1 cellular context compared by ENCODE assay signal in the genomic region with DNA sequence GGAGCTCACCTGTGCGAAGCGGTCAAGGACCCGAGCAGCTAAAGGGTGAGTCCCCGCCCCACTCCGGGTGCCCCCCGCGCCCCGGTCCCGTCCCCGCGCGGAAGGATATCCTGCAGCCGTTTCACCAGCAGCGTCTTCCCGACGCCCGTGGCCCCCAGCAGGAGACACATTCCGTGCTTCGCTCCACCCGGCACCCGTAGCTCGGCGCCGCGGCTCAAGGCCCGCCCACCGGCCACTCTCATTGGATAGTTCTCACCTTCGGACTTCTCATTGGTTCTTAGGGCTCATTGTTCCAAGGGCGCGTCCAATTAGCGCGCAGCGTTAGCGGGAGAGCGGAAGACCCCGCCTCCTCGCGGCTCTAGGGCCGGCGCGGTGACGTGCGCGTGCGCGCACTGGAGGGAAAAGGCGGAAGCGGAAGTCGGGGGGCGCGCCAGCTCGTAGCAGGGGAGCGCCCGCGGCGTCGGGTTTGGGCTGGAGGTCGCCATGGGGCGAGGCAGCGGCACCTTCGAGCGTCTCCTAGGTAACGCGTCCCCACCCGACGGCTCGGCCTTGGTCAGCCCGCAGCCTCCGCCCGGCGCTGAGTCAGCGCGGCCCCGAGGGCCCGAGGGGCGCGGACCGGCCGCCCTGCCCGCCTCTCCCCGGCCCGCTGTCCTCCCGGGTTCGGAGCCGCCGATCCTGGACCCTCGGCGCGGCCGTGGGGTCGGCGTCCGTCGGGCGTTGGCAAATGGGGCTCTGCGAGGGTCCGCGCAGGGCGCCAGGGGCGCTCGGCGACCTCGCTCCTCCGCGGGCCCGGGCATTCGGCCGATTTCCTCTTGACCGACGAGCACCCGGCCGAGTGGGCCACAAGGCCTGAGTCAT.
A peak's percentile ranks its signal among the peaks of the same experiment; 100 is the strongest.
TF ChIP-seq lines count a peak whose summit lies in the region.

A gene with protein sequence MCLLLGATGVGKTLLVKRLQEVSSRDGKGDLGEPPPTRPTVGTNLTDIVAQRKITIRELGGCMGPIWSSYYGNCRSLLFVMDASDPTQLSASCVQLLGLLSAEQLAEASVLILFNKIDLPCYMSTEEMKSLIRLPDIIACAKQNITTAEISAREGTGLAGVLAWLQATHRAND (minus strand): TSS at position 214 of the 858 bp plus-strand sequence. CDS start 44 bp downstream, at position 170.
A gene with protein sequence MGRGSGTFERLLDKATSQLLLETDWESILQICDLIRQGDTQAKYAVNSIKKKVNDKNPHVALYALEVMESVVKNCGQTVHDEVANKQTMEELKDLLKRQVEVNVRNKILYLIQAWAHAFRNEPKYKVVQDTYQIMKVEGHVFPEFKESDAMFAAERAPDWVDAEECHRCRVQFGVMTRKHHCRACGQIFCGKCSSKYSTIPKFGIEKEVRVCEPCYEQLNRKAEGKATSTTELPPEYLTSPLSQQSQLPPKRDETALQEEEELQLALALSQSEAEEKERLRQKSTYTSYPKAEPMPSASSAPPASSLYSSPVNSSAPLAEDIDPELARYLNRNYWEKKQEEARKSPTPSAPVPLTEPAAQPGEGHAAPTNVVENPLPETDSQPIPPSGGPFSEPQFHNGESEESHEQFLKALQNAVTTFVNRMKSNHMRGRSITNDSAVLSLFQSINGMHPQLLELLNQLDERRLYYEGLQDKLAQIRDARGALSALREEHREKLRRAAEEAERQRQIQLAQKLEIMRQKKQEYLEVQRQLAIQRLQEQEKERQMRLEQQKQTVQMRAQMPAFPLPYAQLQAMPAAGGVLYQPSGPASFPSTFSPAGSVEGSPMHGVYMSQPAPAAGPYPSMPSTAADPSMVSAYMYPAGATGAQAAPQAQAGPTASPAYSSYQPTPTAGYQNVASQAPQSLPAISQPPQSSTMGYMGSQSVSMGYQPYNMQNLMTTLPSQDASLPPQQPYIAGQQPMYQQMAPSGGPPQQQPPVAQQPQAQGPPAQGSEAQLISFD (plus strand): TSS at position 428 of the 858 bp plus-strand sequence. CDS start 56 bp downstream, at position 484.

TF ChIP-seq in HepG2, 621 proteins besides CTCF, POLR2A, EP300 and RAD21 (continued from another document and continues in another):
- TF ChIP-seq, protein P1, sequence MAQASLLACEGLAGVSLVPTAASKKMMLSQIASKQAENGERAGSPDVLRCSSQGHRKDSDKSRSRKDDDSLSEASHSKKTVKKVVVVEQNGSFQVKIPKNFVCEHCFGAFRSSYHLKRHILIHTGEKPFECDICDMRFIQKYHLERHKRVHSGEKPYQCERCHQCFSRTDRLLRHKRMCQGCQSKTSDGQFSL (CRISPR knock-in tag; IDR thresholded peaks at IDR 0.05): no peak
- TF ChIP-seq ZBTB38 (CRISPR knock-in tag; IDR thresholded peaks at IDR 0.05): no peak
- TF ChIP-seq FOSL1 (CRISPR knock-in tag; IDR thresholded peaks at IDR 0.05; ENCODE audit: borderline replicate concordance): peak; percentile 43; the same call in 1 of the 2 replicates
- TF ChIP-seq, protein P2, sequence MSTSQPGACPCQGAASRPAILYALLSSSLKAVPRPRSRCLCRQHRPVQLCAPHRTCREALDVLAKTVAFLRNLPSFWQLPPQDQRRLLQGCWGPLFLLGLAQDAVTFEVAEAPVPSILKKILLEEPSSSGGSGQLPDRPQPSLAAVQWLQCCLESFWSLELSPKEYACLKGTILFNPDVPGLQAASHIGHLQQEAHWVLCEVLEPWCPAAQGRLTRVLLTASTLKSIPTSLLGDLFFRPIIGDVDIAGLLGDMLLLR (CRISPR knock-in tag; IDR thresholded peaks at IDR 0.05): 0 out of 2 replicates have a peak, but pooled peaks have one; percentile 37
- no peak for TF ChIP-seq ZKSCAN1 (IDR thresholded peaks at IDR 0.05; ENCODE audit: low read length)
- peak; percentile 50; the same call in 1 of the 2 replicates for TF ChIP-seq FOXC1 (CRISPR knock-in tag; IDR thresholded peaks at IDR 0.05; ENCODE audit: borderline replicate concordance)
- peak; percentile 63 for TF ChIP-seq ZNF883 (CRISPR knock-in tag; IDR thresholded peaks at IDR 0.05; ENCODE audit: not compliant biosample characterization)
- TF ChIP-seq ZNF878 (CRISPR knock-in tag; IDR thresholded peaks at IDR 0.05): no peak
- TF ChIP-seq SOX6 (IDR thresholded peaks at IDR 0.05): no peak
- peak; percentile 84 for TF ChIP-seq SOX6 (CRISPR knock-in tag; IDR thresholded peaks at IDR 0.05)
- TF ChIP-seq ZNF547 (CRISPR knock-in tag; IDR thresholded peaks at IDR 0.05): no peak
- no peak for TF ChIP-seq HNRNPUL1 (IDR thresholded peaks at IDR 0.05; ENCODE audit: low read depth, low read length)
- TF ChIP-seq TBL1XR1 (IDR thresholded peaks at IDR 0.05; ENCODE audit: borderline replicate concordance, low read length, partially characterized antibody): no peak
- TF ChIP-seq HMGA1 (CRISPR knock-in tag; conservative IDR thresholded peaks at IDR 0.05): no peak
- TF ChIP-seq ZNF251 (CRISPR knock-in tag; IDR thresholded peaks at IDR 0.05): 0 out of 2 replicates have a peak, but pooled peaks have one; percentile 28
- TF ChIP-seq ELF1 (CRISPR knock-in tag; IDR thresholded peaks at IDR 0.05): peak; percentile 99
- TF ChIP-seq, protein P3, sequence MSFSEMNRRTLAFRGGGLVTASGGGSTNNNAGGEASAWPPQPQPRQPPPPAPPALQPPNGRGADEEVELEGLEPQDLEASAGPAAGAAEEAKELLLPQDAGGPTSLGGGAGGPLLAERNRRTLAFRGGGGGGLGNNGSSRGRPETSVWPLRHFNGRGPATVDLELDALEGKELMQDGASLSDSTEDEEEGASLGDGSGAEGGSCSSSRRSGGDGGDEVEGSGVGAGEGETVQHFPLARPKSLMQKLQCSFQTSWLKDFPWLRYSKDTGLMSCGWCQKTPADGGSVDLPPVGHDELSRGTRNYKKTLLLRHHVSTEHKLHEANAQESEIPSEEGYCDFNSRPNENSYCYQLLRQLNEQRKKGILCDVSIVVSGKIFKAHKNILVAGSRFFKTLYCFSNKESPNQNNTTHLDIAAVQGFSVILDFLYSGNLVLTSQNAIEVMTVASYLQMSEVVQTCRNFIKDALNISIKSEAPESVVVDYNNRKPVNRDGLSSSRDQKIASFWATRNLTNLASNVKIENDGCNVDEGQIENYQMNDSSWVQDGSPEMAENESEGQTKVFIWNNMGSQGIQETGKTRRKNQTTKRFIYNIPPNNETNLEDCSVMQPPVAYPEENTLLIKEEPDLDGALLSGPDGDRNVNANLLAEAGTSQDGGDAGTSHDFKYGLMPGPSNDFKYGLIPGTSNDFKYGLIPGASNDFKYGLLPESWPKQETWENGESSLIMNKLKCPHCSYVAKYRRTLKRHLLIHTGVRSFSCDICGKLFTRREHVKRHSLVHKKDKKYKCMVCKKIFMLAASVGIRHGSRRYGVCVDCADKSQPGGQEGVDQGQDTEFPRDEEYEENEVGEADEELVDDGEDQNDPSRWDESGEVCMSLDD (CRISPR knock-in tag; IDR thresholded peaks at IDR 0.05; ENCODE audit: borderline replicate concordance): peak; percentile 41; the same call in 1 of the 2 replicates
- TF ChIP-seq ZMYM2 (CRISPR knock-in tag; IDR thresholded peaks at IDR 0.05): no peak
- no peak for TF ChIP-seq ZNF781 (CRISPR knock-in tag; IDR thresholded peaks at IDR 0.05; ENCODE audit: borderline replicate concordance, not compliant biosample characterization)
- TF ChIP-seq, protein P4, sequence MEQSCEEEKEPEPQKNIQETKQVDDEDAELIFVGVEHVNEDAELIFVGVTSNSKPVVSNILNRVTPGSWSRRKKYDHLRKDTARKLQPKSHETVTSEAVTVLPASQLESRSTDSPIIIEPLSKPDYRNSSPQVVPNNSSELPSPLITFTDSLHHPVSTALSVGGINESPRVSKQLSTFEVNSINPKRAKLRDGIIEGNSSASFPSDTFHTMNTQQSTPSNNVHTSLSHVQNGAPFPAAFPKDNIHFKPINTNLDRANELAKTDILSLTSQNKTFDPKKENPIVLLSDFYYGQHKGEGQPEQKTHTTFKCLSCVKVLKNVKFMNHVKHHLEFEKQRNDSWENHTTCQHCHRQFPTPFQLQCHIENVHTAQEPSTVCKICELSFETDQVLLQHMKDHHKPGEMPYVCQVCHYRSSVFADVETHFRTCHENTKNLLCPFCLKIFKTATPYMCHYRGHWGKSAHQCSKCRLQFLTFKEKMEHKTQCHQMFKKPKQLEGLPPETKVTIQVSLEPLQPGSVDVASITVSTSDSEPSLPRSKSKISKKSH (CRISPR knock-in tag; IDR thresholded peaks at IDR 0.05; ENCODE audit: borderline replicate concordance): no peak; the same call in 1 of the 2 replicates
- TF ChIP-seq DPF2 (CRISPR knock-in tag; IDR thresholded peaks at IDR 0.05; ENCODE audit: borderline replicate concordance, low read depth): no peak
- peak; percentile 87; the same call in 1 of the 2 replicates for TF ChIP-seq ZNF674 (CRISPR knock-in tag; IDR thresholded peaks at IDR 0.05; ENCODE audit: low read depth)
- no peak for TF ChIP-seq ZNF33A (CRISPR knock-in tag; IDR thresholded peaks at IDR 0.05; ENCODE audit: borderline replicate concordance)
- no peak for TF ChIP-seq AKAP8 (CRISPR knock-in tag; IDR thresholded peaks at IDR 0.05)
- TF ChIP-seq ZNF20 (CRISPR knock-in tag; IDR thresholded peaks at IDR 0.05): no peak
- no peak for TF ChIP-seq PAWR (CRISPR knock-in tag; IDR thresholded peaks at IDR 0.05; ENCODE audit: borderline replicate concordance)
- no peak for TF ChIP-seq ZFAT (CRISPR knock-in tag; conservative IDR thresholded peaks at IDR 0.05)
- peak; percentile 50; the same call in 1 of the 2 replicates for TF ChIP-seq ERF (CRISPR knock-in tag; IDR thresholded peaks at IDR 0.05)
- TF ChIP-seq, protein P5, sequence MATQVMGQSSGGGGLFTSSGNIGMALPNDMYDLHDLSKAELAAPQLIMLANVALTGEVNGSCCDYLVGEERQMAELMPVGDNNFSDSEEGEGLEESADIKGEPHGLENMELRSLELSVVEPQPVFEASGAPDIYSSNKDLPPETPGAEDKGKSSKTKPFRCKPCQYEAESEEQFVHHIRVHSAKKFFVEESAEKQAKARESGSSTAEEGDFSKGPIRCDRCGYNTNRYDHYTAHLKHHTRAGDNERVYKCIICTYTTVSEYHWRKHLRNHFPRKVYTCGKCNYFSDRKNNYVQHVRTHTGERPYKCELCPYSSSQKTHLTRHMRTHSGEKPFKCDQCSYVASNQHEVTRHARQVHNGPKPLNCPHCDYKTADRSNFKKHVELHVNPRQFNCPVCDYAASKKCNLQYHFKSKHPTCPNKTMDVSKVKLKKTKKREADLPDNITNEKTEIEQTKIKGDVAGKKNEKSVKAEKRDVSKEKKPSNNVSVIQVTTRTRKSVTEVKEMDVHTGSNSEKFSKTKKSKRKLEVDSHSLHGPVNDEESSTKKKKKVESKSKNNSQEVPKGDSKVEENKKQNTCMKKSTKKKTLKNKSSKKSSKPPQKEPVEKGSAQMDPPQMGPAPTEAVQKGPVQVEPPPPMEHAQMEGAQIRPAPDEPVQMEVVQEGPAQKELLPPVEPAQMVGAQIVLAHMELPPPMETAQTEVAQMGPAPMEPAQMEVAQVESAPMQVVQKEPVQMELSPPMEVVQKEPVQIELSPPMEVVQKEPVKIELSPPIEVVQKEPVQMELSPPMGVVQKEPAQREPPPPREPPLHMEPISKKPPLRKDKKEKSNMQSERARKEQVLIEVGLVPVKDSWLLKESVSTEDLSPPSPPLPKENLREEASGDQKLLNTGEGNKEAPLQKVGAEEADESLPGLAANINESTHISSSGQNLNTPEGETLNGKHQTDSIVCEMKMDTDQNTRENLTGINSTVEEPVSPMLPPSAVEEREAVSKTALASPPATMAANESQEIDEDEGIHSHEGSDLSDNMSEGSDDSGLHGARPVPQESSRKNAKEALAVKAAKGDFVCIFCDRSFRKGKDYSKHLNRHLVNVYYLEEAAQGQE (IDR thresholded peaks at IDR 0.05; ENCODE audit: borderline replicate concordance in 1 of 2, low read depth in 1 of 2, low read length in 2 of 2): peak in 1 of 2 experiments; percentile 35; a peak in 1 of 4 replicates
- TF ChIP-seq ZNF12 (CRISPR knock-in tag; IDR thresholded peaks at IDR 0.05): no peak
- TF ChIP-seq ZNF331 (CRISPR knock-in tag; IDR thresholded peaks at IDR 0.05): 0 out of 2 replicates have a peak, but pooled peaks have one; percentile 15
- TF ChIP-seq ZNF446 (CRISPR knock-in tag; IDR thresholded peaks at IDR 0.05): peak; percentile 86; the same call in 1 of the 2 replicates
- TF ChIP-seq GATA4 (IDR thresholded peaks at IDR 0.05; ENCODE audit: borderline replicate concordance, low read depth): no peak
- peak; percentile 17; the same call in 1 of the 2 replicates for TF ChIP-seq CBX5 (CRISPR knock-in tag; IDR thresholded peaks at IDR 0.05; ENCODE audit: borderline replicate concordance)
- TF ChIP-seq, protein P6, sequence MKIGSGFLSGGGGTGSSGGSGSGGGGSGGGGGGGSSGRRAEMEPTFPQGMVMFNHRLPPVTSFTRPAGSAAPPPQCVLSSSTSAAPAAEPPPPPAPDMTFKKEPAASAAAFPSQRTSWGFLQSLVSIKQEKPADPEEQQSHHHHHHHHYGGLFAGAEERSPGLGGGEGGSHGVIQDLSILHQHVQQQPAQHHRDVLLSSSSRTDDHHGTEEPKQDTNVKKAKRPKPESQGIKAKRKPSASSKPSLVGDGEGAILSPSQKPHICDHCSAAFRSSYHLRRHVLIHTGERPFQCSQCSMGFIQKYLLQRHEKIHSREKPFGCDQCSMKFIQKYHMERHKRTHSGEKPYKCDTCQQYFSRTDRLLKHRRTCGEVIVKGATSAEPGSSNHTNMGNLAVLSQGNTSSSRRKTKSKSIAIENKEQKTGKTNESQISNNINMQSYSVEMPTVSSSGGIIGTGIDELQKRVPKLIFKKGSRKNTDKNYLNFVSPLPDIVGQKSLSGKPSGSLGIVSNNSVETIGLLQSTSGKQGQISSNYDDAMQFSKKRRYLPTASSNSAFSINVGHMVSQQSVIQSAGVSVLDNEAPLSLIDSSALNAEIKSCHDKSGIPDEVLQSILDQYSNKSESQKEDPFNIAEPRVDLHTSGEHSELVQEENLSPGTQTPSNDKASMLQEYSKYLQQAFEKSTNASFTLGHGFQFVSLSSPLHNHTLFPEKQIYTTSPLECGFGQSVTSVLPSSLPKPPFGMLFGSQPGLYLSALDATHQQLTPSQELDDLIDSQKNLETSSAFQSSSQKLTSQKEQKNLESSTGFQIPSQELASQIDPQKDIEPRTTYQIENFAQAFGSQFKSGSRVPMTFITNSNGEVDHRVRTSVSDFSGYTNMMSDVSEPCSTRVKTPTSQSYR (CRISPR knock-in tag; IDR thresholded peaks at IDR 0.05; ENCODE audit: borderline replicate concordance): no peak
- TF ChIP-seq SMAD1 (CRISPR knock-in tag; IDR thresholded peaks at IDR 0.05; ENCODE audit: borderline replicate concordance, low read depth): no peak; the same call in 1 of the 2 replicates
- TF ChIP-seq SP140L (CRISPR knock-in tag; IDR thresholded peaks at IDR 0.05; ENCODE audit: borderline replicate concordance): no peak
- TF ChIP-seq, protein P7, sequence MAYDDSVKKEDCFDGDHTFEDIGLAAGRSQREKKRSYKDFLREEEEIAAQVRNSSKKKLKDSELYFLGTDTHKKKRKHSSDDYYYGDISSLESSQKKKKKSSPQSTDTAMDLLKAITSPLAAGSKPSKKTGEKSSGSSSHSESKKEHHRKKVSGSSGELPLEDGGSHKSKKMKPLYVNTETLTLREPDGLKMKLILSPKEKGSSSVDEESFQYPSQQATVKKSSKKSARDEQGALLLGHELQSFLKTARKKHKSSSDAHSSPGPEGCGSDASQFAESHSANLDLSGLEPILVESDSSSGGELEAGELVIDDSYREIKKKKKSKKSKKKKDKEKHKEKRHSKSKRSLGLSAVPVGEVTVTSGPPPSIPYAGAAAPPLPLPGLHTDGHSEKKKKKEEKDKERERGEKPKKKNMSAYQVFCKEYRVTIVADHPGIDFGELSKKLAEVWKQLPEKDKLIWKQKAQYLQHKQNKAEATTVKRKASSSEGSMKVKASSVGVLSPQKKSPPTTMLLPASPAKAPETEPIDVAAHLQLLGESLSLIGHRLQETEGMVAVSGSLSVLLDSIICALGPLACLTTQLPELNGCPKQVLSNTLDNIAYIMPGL (CRISPR knock-in tag; IDR thresholded peaks at IDR 0.05; ENCODE audit: borderline replicate concordance in 1 of 2, low read depth in 1 of 2): peak; percentile 84 to 86
- TF ChIP-seq LCORL (IDR thresholded peaks at IDR 0.05): no peak
- peak; percentile 29; the same call in 1 of the 2 replicates for TF ChIP-seq LCORL (CRISPR knock-in tag; IDR thresholded peaks at IDR 0.05)
- no peak for TF ChIP-seq HMG20B (CRISPR knock-in tag; conservative IDR thresholded peaks at IDR 0.05)
- no peak for TF ChIP-seq ZNF746 (CRISPR knock-in tag; IDR thresholded peaks at IDR 0.05)
- 0 out of 2 replicates have a peak, but pooled peaks have one; percentile 17 for TF ChIP-seq ZNF792 (CRISPR knock-in tag; IDR thresholded peaks at IDR 0.05)
